Comparison of ENCODE assay signal across 2 cellular contexts in the genomic region with DNA sequence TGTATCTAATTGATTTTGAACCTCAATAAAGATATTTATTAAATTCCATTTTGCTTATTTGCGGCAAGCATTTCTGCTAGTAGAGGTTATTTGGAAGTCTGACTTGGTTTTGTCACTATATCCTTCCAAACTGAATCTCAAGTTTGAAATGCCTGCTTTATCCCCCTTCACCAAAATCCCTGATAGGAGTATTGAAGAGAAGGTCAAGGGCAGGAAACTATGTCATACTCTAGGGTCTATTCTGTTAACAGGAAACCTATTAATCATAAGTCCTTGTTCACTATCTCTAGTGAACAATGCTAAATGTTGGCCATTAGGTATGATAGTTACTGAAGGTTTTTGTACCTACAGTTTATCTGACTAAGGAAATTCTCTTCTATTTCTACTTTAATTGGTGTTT.
TF ChIP-seq lines count a peak whose summit lies in the region.

No MANE protein-coding gene starts in this region.

TF ChIP-seq in liver, 16 proteins besides CTCF, POLR2A, EP300 and RAD21:
- TF ChIP-seq FOXA2 (IDR thresholded peaks at IDR 0.05) = no peak
- TF ChIP-seq, protein P1, sequence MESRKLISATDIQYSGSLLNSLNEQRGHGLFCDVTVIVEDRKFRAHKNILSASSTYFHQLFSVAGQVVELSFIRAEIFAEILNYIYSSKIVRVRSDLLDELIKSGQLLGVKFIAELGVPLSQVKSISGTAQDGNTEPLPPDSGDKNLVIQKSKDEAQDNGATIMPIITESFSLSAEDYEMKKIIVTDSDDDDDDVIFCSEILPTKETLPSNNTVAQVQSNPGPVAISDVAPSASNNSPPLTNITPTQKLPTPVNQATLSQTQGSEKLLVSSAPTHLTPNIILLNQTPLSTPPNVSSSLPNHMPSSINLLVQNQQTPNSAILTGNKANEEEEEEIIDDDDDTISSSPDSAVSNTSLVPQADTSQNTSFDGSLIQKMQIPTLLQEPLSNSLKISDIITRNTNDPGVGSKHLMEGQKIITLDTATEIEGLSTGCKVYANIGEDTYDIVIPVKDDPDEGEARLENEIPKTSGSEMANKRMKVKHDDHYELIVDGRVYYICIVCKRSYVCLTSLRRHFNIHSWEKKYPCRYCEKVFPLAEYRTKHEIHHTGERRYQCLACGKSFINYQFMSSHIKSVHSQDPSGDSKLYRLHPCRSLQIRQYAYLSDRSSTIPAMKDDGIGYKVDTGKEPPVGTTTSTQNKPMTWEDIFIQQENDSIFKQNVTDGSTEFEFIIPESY (IDR thresholded peaks at IDR 0.05) = no peak
- peak; percentile 49 for TF ChIP-seq NR2F2 (IDR thresholded peaks at IDR 0.05)

TF ChIP-seq in HepG2, 621 proteins besides CTCF, POLR2A, EP300 and RAD21:
- TF ChIP-seq CBFB (CRISPR knock-in tag; IDR thresholded peaks at IDR 0.05) (no peak), MAZ (IDR thresholded peaks at IDR 0.05; ENCODE audit: borderline replicate concordance, low read depth, low read length) (no peak), MAZ (CRISPR knock-in tag; IDR thresholded peaks at IDR 0.05; ENCODE audit: low read depth) (no peak), ZSCAN9 (CRISPR knock-in tag; IDR thresholded peaks at IDR 0.05; ENCODE audit: borderline replicate concordance) (no peak), THAP8 (CRISPR knock-in tag; IDR thresholded peaks at IDR 0.05; ENCODE audit: borderline replicate concordance) (no peak), ZNF83 (CRISPR knock-in tag; IDR thresholded peaks at IDR 0.05; ENCODE audit: borderline replicate concordance) (no peak), ZNF337 (CRISPR knock-in tag; IDR thresholded peaks at IDR 0.05; ENCODE audit: borderline replicate concordance, low read depth) (no peak), MATR3 (CRISPR knock-in tag; IDR thresholded peaks at IDR 0.05) (no peak), ZNF576 (CRISPR knock-in tag; IDR thresholded peaks at IDR 0.05) (no peak), ZNF891 (CRISPR knock-in tag; IDR thresholded peaks at IDR 0.05) (no peak), ZNF543 (CRISPR knock-in tag; IDR thresholded peaks at IDR 0.05) (no peak), CBX1 (IDR thresholded peaks at IDR 0.05; ENCODE audit: low read depth) (no peak), ZXDC (CRISPR knock-in tag; IDR thresholded peaks at IDR 0.05) (no peak), JUN (CRISPR knock-in tag; IDR thresholded peaks at IDR 0.05) (no peak), FOXJ3 (CRISPR knock-in tag; IDR thresholded peaks at IDR 0.05; ENCODE audit: borderline replicate concordance) (no peak)
- TF ChIP-seq, protein P2, sequence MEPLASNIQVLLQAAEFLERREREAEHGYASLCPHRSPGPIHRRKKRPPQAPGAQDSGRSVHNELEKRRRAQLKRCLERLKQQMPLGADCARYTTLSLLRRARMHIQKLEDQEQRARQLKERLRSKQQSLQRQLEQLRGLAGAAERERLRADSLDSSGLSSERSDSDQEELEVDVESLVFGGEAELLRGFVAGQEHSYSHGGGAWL (CRISPR knock-in tag; IDR thresholded peaks at IDR 0.05) = no peak
- TF ChIP-seq, protein P1 (CRISPR knock-in tag; IDR thresholded peaks at IDR 0.05) = no peak
